ENCODE assay signal across 8 cellular contexts in genomic region chr11:57426439-57426753, GRCh38. TPM values are rescaled to one million over a fixed set of nuclear protein-coding genes. Genes with fewer than 3 reads are reported as not detected.
A peak's percentile ranks its signal among the peaks of the same experiment; 100 is the strongest.
DNase-seq lines count a peak whose midpoint lies in the region; ATAC-seq and TF ChIP-seq lines count a peak whose summit lies in the region.

No MANE protein-coding gene starts in this region.

- peak overlapping the region; percentile 87 for H3K4me3 ChIP-seq in OCI-LY1 (ENCODE audit: low read depth, low read length, poor library complexity, severe bottlenecking)
- H3K4me3 ChIP-seq in coronary artery, result peak overlapping the region; percentile 80

- peaks cover 16% of the 10 kb centered on the region for H3K36me3 Mint-ChIP-seq in nephron progenitor cell (ENCODE audit: low read depth)

- H3K27ac Mint-ChIP-seq in nephron progenitor cell, result no peak overlapping the region

- H4K20me1 ChIP-seq in OCI-LY1 (ENCODE audit: insufficient read depth, low read length), result no peaks in the 10 kb centered on the region

- peaks cover 13% of the 10 kb centered on the region for H3K79me2 ChIP-seq in OCI-LY1 (ENCODE audit: insufficient read depth, low read length)

- H3F3A ChIP-seq in OCI-LY1 (ENCODE audit: insufficient read depth, low read length), result no peaks in the 10 kb centered on the region

- H3K9me2 ChIP-seq in OCI-LY1 (ENCODE audit: low read depth, low read length), result no peaks in the 10 kb centered on the region

- H3K4me1 Mint-ChIP-seq in nephron progenitor cell, result peaks cover 34% of the 10 kb centered on the region

- in situ Hi-C loops in G401 (cut with HindIII; ENCODE audit: low sequenced_read_pairs), result no loop called here

- no peaks in the 10 kb centered on the region for H3K27me3 ChIP-seq in OCI-LY1 (ENCODE audit: insufficient read depth, low read length)

- ATAC-seq in HG02571 (IDR thresholded peaks at IDR 0.05; ENCODE audit: unreplicated experiment) (no peak), GM18909 (IDR thresholded peaks at IDR 0.05; ENCODE audit: poor library complexity, unreplicated experiment) (no peak), HG03139 (IDR thresholded peaks at IDR 0.05; ENCODE audit: unreplicated experiment) (no peak)

- DNase-seq in G401 (ENCODE audit: low spot score) (peak; percentile 16), coronary artery (ENCODE audit: low spot score) (no peak), nephron progenitor cell (no peak), GM10266 (ENCODE audit: extremely low spot score) (no peak)

- H3K36me3 ChIP-seq in OCI-LY1 (ENCODE audit: insufficient read depth, low read length), result peaks cover 48% of the 10 kb centered on the region

- H3K27ac ChIP-seq in OCI-LY1 (ENCODE audit: low read depth, low read length, poor library complexity, severe bottlenecking), result peak overlapping the region; percentile 73
- peak overlapping the region; percentile 91 to 99 for H3K27ac ChIP-seq in coronary artery

- H3K4me1 ChIP-seq in OCI-LY1 (ENCODE audit: insufficient read depth, low read length, severe bottlenecking), result peaks cover 37% of the 10 kb centered on the region

- peak overlapping the region; percentile 79 for H3K4me2 ChIP-seq in OCI-LY1 (ENCODE audit: low read length)

- no peak overlapping the region for H2AFZ ChIP-seq in OCI-LY1 (ENCODE audit: low read length)

- H3K9ac ChIP-seq in OCI-LY1 (ENCODE audit: low read length), result peak overlapping the region; percentile 94

- no peaks in the 10 kb centered on the region for H3K9me3 Mint-ChIP-seq in nephron progenitor cell

- TF ChIP-seq CTCF in OCI-LY1 (IDR thresholded peaks at IDR 0.05; ENCODE audit: low read length) (no peak), coronary artery (IDR thresholded peaks at IDR 0.05) (no peak), nephron progenitor cell (IDR thresholded peaks at IDR 0.05) (no peak), GM10266 (IDR thresholded peaks at IDR 0.05; ENCODE audit: control insufficient read depth, insufficient read depth, low read depth, missing control alignments) (no peak)

- H3K4me3 Mint-ChIP-seq in nephron progenitor cell, result peak overlapping the region; percentile 80

- H3K9me3 ChIP-seq in OCI-LY1 (ENCODE audit: low read length), result no peaks in the 10 kb centered on the region

- peaks cover 40% of the 10 kb centered on the region for H3K27me3 Mint-ChIP-seq in nephron progenitor cell (ENCODE audit: low read depth, poor library complexity)

RNA-seq across cellular contexts. Expression of gene SLC43A3, which starts 0.5 kb away (rescaled TPM):
- total RNA-seq in G401 (2014; rRNA removed; shearing (Covaris generic)), result not detected in 2 replicates

RNA-seq across cellular contexts. Expression of gene RTN4RL2, which starts 33.9 kb away (rescaled TPM):
- total RNA-seq in G401 (2014; rRNA removed; shearing (Covaris generic)), result 2.9 TPM in 1 of 2 replicates, not detected in the other

RNA-seq across cellular contexts. Expression of gene PRG2, which starts 35.9 kb away (rescaled TPM):
- total RNA-seq in G401 (2014; rRNA removed; shearing (Covaris generic)), result not detected in 2 replicates

RNA-seq across cellular contexts. Expression of gene PRG3, which starts 45.4 kb away (rescaled TPM):
- total RNA-seq in G401 (2014; rRNA removed; shearing (Covaris generic)), result not detected in 2 replicates
